In genomic region chr16:11198817-11199216, GRCh38 we compare ENCODE assay signal across 1 cellular context.
TF ChIP-seq lines count a peak whose summit lies in the region.

No MANE protein-coding gene starts in this region.

TF ChIP-seq in GM23338, 12 proteins besides CTCF, POLR2A, EP300 and RAD21 (continued from another document):
- TF ChIP-seq ZNF462 (CRISPR knock-in tag; IDR thresholded peaks at IDR 0.05), result no peak
- TF ChIP-seq JUNB (IDR thresholded peaks at IDR 0.05; ENCODE audit: unreplicated experiment), result no peak
- no peak for TF ChIP-seq EZH2 (IDR thresholded peaks at IDR 0.05; ENCODE audit: low read depth, unreplicated experiment)
- TF ChIP-seq ETS1 (IDR thresholded peaks at IDR 0.05), result no peak
- no peak for TF ChIP-seq STAT1 (IDR thresholded peaks at IDR 0.05; ENCODE audit: unreplicated experiment)
- TF ChIP-seq REST (IDR thresholded peaks at IDR 0.05; ENCODE audit: unreplicated experiment), result no peak
TF ChIP-seq in GM23338: peak in this region for 0.
